Comparison of ENCODE assay signal across 1 cellular context in the genomic region with DNA sequence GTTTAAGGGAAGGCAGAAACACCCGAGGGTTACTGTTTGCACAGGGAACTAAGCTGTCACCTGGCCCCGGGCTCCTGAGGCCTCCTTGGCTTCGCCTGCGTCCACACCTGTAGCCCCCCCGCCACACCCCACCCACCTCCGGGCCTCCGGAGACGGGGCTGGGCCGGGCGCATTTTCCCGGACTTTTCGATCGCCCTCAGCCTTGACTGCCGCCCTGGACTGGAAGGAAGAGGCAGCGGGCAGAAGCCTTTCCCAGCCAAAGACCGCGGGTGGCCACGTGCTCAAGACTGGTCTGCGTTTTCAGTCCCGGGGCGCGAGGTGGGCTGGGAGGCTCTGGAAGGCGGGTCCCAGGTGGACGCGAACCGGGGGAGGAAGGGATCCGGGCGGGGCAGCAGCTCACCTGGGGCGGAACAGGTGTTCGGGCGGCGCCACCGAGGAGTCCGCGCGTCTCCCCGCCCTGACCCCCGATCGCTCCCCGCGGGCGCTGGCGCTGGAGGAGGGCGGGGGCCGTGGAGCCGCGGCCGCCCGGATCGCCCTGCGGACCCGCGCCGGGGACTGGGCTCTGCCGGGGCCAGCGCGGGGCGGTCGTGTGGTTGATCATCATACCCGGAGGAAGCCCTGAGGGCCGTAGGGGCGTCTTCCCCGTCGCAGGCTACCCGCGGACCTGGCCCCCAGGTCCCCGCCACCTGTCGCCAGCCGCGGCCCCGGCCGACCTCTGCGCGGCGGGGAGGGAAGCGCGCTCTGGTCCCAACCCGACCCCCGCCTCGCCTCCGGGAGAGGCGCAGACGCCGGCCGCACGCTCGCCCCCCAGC.
A peak's percentile ranks its signal among the peaks of the same experiment; 100 is the strongest.
TF ChIP-seq lines count a peak whose summit lies in the region.

No MANE protein-coding gene starts in this region.

TF ChIP-seq in HEK293, 187 proteins besides CTCF, POLR2A, EP300 and RAD21 (continued from another document and continues in another):
- TF ChIP-seq, protein P1, sequence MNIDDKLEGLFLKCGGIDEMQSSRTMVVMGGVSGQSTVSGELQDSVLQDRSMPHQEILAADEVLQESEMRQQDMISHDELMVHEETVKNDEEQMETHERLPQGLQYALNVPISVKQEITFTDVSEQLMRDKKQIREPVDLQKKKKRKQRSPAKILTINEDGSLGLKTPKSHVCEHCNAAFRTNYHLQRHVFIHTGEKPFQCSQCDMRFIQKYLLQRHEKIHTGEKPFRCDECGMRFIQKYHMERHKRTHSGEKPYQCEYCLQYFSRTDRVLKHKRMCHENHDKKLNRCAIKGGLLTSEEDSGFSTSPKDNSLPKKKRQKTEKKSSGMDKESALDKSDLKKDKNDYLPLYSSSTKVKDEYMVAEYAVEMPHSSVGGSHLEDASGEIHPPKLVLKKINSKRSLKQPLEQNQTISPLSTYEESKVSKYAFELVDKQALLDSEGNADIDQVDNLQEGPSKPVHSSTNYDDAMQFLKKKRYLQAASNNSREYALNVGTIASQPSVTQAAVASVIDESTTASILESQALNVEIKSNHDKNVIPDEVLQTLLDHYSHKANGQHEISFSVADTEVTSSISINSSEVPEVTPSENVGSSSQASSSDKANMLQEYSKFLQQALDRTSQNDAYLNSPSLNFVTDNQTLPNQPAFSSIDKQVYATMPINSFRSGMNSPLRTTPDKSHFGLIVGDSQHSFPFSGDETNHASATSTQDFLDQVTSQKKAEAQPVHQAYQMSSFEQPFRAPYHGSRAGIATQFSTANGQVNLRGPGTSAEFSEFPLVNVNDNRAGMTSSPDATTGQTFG (tag by site-specific recombination; IDR thresholded peaks at IDR 0.05; ENCODE audit: borderline replicate concordance): no peak
- peak; percentile 64 for TF ChIP-seq SP3 (tag by site-specific recombination; IDR thresholded peaks at IDR 0.05)
- no peak for TF ChIP-seq ZNF184 (tag by site-specific recombination; IDR thresholded peaks at IDR 0.05)
- TF ChIP-seq MZF1 (tag by site-specific recombination; IDR thresholded peaks at IDR 0.05; ENCODE audit: borderline replicate concordance): no peak
- no peak for TF ChIP-seq ZNF140 (tag by site-specific recombination; IDR thresholded peaks at IDR 0.05)
- TF ChIP-seq ZBTB20 (tag by site-specific recombination; IDR thresholded peaks at IDR 0.05): peak; percentile 35; the same call in 1 of the 2 replicates
- TF ChIP-seq, protein P2, sequence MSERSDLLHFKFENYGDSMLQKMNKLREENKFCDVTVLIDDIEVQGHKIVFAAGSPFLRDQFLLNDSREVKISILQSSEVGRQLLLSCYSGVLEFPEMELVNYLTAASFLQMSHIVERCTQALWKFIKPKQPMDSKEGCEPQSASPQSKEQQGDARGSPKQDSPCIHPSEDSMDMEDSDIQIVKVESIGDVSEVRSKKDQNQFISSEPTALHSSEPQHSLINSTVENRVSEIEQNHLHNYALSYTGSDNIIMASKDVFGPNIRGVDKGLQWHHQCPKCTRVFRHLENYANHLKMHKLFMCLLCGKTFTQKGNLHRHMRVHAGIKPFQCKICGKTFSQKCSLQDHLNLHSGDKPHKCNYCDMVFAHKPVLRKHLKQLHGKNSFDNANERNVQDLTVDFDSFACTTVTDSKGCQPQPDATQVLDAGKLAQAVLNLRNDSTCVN (tag by site-specific recombination; optimal IDR thresholded peaks at IDR 0.05): peak; percentile 63
- TF ChIP-seq, protein P3, sequence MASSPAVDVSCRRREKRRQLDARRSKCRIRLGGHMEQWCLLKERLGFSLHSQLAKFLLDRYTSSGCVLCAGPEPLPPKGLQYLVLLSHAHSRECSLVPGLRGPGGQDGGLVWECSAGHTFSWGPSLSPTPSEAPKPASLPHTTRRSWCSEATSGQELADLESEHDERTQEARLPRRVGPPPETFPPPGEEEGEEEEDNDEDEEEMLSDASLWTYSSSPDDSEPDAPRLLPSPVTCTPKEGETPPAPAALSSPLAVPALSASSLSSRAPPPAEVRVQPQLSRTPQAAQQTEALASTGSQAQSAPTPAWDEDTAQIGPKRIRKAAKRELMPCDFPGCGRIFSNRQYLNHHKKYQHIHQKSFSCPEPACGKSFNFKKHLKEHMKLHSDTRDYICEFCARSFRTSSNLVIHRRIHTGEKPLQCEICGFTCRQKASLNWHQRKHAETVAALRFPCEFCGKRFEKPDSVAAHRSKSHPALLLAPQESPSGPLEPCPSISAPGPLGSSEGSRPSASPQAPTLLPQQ (tag by site-specific recombination; IDR thresholded peaks at IDR 0.05): 0 out of 2 replicates have a peak, but pooled peaks have one; percentile 43
- TF ChIP-seq ZNF239 (tag by site-specific recombination; IDR thresholded peaks at IDR 0.05): no peak
- TF ChIP-seq TCF7L2 (IDR thresholded peaks at IDR 0.05; ENCODE audit: borderline replicate concordance, low read depth, low read length): no peak
- TF ChIP-seq EGR2 (tag by site-specific recombination; IDR thresholded peaks at IDR 0.05; ENCODE audit: low read depth): peak; percentile 19; the same call in 1 of the 2 replicates
- TF ChIP-seq ZNF350 (tag by site-specific recombination; IDR thresholded peaks at IDR 0.05): no peak
- TF ChIP-seq, protein P4, sequence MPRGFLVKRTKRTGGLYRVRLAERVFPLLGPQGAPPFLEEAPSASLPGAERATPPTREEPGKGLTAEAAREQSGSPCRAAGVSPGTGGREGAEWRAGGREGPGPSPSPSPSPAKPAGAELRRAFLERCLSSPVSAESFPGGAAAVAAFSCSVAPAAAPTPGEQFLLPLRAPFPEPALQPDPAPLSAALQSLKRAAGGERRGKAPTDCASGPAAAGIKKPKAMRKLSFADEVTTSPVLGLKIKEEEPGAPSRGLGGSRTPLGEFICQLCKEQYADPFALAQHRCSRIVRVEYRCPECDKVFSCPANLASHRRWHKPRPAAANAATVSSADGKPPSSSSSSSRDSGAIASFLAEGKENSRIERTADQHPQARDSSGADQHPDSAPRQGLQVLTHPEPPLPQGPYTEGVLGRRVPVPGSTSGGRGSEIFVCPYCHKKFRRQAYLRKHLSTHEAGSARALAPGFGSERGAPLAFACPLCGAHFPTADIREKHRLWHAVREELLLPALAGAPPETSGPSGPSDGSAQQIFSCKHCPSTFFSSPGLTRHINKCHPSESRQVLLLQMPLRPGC (tag by site-specific recombination; IDR thresholded peaks at IDR 0.05): no peak
- no peak for TF ChIP-seq ZNF624 (tag by site-specific recombination; IDR thresholded peaks at IDR 0.05)
- TF ChIP-seq ZNF248 (tag by site-specific recombination; IDR thresholded peaks at IDR 0.05): no peak
- TF ChIP-seq ZNF121 (tag by site-specific recombination; IDR thresholded peaks at IDR 0.05): no peak
- no peak for TF ChIP-seq ZNF423 (tag by site-specific recombination; IDR thresholded peaks at IDR 0.05)
- TF ChIP-seq, protein P5, sequence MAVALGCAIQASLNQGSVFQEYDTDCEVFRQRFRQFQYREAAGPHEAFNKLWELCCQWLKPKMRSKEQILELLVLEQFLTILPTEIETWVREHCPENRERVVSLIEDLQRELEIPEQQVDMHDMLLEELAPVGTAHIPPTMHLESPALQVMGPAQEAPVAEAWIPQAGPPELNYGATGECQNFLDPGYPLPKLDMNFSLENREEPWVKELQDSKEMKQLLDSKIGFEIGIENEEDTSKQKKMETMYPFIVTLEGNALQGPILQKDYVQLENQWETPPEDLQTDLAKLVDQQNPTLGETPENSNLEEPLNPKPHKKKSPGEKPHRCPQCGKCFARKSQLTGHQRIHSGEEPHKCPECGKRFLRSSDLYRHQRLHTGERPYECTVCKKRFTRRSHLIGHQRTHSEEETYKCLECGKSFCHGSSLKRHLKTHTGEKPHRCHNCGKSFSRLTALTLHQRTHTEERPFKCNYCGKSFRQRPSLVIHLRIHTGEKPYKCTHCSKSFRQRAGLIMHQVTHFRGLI (tag by site-specific recombination; IDR thresholded peaks at IDR 0.05): no peak
- no peak for TF ChIP-seq ZNF76 (tag by site-specific recombination; IDR thresholded peaks at IDR 0.05; ENCODE audit: borderline replicate concordance, low read depth)
- TF ChIP-seq ZNF549 (tag by site-specific recombination; IDR thresholded peaks at IDR 0.05): no peak
- TF ChIP-seq REPIN1 (tag by site-specific recombination; IDR thresholded peaks at IDR 0.05; ENCODE audit: low read depth): no peak
- 0 out of 2 replicates have a peak, but pooled peaks have one; percentile 48 for TF ChIP-seq KLF1 (tag by site-specific recombination; IDR thresholded peaks at IDR 0.05)
- no peak for TF ChIP-seq ZNF24 (tag by site-specific recombination; IDR thresholded peaks at IDR 0.05)
- TF ChIP-seq ZNF677 (tag by site-specific recombination; IDR thresholded peaks at IDR 0.05): no peak
- TF ChIP-seq, protein P6, sequence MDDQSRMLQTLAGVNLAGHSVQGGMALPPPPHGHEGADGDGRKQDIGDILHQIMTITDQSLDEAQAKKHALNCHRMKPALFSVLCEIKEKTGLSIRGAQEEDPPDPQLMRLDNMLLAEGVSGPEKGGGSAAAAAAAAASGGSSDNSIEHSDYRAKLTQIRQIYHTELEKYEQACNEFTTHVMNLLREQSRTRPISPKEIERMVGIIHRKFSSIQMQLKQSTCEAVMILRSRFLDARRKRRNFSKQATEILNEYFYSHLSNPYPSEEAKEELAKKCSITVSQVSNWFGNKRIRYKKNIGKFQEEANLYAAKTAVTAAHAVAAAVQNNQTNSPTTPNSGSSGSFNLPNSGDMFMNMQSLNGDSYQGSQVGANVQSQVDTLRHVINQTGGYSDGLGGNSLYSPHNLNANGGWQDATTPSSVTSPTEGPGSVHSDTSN (CRISPR knock-in tag; IDR thresholded peaks at IDR 0.05): no peak
- TF ChIP-seq ZNF610 (tag by site-specific recombination; IDR thresholded peaks at IDR 0.05; ENCODE audit: borderline replicate concordance): no peak
- TF ChIP-seq ZNF596 (tag by site-specific recombination; IDR thresholded peaks at IDR 0.05): no peak
- no peak for TF ChIP-seq ZNF521 (tag by site-specific recombination; IDR thresholded peaks at IDR 0.05)
- TF ChIP-seq FEZF1 (tag by site-specific recombination; IDR thresholded peaks at IDR 0.05): peak; percentile 74
- TF ChIP-seq ZNF416 (tag by site-specific recombination; IDR thresholded peaks at IDR 0.05): no peak
- no peak for TF ChIP-seq HOXD13 (CRISPR knock-in tag; IDR thresholded peaks at IDR 0.05; ENCODE audit: borderline replicate concordance)
- no peak for TF ChIP-seq MYNN (tag by site-specific recombination; IDR thresholded peaks at IDR 0.05; ENCODE audit: borderline replicate concordance)
- TF ChIP-seq ZNF510 (tag by site-specific recombination; IDR thresholded peaks at IDR 0.05; ENCODE audit: insufficient replicate concordance): no peak
- TF ChIP-seq ZNF335 (tag by site-specific recombination; conservative IDR thresholded peaks at IDR 0.05): peak; percentile 86
- TF ChIP-seq, protein P7, sequence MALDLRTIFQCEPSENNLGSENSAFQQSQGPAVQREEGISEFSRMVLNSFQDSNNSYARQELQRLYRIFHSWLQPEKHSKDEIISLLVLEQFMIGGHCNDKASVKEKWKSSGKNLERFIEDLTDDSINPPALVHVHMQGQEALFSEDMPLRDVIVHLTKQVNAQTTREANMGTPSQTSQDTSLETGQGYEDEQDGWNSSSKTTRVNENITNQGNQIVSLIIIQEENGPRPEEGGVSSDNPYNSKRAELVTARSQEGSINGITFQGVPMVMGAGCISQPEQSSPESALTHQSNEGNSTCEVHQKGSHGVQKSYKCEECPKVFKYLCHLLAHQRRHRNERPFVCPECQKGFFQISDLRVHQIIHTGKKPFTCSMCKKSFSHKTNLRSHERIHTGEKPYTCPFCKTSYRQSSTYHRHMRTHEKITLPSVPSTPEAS (tag by site-specific recombination; IDR thresholded peaks at IDR 0.05): no peak
- TF ChIP-seq ZNF292 (tag by site-specific recombination; IDR thresholded peaks at IDR 0.05; ENCODE audit: borderline replicate concordance, low read depth): no peak
- TF ChIP-seq, protein P8, sequence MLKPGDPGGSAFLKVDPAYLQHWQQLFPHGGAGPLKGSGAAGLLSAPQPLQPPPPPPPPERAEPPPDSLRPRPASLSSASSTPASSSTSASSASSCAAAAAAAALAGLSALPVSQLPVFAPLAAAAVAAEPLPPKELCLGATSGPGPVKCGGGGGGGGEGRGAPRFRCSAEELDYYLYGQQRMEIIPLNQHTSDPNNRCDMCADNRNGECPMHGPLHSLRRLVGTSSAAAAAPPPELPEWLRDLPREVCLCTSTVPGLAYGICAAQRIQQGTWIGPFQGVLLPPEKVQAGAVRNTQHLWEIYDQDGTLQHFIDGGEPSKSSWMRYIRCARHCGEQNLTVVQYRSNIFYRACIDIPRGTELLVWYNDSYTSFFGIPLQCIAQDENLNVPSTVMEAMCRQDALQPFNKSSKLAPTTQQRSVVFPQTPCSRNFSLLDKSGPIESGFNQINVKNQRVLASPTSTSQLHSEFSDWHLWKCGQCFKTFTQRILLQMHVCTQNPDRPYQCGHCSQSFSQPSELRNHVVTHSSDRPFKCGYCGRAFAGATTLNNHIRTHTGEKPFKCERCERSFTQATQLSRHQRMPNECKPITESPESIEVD (tag by site-specific recombination; IDR thresholded peaks at IDR 0.05): no peak
- TF ChIP-seq SETDB1 (IDR thresholded peaks at IDR 0.05; ENCODE audit: insufficient read length, low read length): no peak
- TF ChIP-seq, protein P9, sequence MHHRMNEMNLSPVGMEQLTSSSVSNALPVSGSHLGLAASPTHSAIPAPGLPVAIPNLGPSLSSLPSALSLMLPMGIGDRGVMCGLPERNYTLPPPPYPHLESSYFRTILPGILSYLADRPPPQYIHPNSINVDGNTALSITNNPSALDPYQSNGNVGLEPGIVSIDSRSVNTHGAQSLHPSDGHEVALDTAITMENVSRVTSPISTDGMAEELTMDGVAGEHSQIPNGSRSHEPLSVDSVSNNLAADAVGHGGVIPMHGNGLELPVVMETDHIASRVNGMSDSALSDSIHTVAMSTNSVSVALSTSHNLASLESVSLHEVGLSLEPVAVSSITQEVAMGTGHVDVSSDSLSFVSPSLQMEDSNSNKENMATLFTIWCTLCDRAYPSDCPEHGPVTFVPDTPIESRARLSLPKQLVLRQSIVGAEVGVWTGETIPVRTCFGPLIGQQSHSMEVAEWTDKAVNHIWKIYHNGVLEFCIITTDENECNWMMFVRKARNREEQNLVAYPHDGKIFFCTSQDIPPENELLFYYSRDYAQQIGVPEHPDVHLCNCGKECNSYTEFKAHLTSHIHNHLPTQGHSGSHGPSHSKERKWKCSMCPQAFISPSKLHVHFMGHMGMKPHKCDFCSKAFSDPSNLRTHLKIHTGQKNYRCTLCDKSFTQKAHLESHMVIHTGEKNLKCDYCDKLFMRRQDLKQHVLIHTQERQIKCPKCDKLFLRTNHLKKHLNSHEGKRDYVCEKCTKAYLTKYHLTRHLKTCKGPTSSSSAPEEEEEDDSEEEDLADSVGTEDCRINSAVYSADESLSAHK (tag by site-specific recombination; IDR thresholded peaks at IDR 0.05): no peak
- TF ChIP-seq ZBTB1 (tag by site-specific recombination; IDR thresholded peaks at IDR 0.05): no peak
- no peak for TF ChIP-seq ZNF660 (tag by site-specific recombination; IDR thresholded peaks at IDR 0.05)
- no peak for TF ChIP-seq ZNF155 (tag by site-specific recombination; IDR thresholded peaks at IDR 0.05)
- TF ChIP-seq SCRT1 (tag by site-specific recombination; IDR thresholded peaks at IDR 0.05; ENCODE audit: borderline replicate concordance): 0 out of 2 replicates have a peak, but pooled peaks have one; percentile 34
- no peak for TF ChIP-seq HOXC10 (CRISPR knock-in tag; IDR thresholded peaks at IDR 0.05)
- TF ChIP-seq, protein P10, sequence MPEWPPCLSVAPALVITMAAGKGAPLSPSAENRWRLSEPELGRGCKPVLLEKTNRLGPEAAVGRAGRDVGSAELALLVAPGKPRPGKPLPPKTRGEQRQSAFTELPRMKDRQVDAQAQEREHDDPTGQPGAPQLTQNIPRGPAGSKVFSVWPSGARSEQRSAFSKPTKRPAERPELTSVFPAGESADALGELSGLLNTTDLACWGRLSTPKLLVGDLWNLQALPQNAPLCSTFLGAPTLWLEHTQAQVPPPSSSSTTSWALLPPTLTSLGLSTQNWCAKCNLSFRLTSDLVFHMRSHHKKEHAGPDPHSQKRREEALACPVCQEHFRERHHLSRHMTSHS (tag by site-specific recombination; IDR thresholded peaks at IDR 0.05): no peak
- 0 out of 2 replicates have a peak, but pooled peaks have one; percentile 9 for TF ChIP-seq MEIS1 (CRISPR knock-in tag; IDR thresholded peaks at IDR 0.05; ENCODE audit: borderline replicate concordance)
